ENCODE assay signal across 22 cellular contexts in the genomic region with DNA sequence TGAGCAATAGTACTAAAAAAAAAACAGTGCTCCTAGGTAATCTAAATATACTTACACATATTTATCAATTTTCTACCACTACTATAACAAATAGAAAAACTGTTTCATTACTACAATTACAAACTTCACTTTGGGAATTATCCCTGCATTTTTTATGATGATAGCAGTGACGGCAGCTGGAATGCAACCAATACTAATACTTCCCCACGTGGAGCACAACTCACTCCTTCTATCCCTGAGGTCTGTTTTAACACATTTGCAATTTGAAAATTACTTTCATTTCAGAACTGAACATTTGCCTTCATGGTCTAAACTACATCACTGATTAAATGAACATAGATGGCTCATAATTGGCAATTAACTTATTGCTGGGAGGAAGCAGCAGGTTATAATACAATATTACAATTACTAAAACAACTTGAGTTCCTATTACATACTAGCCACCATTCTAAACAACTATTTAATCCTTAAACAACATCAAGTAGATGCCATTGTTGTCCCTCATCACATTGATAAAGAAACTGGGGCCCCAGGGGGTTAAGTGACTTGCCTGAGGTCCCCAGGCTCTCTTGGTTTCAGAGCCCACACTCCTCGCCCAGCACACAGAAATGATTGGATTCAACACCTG. TPM values are rescaled to one million over a fixed set of nuclear protein-coding genes. Genes with fewer than 3 reads are reported as not detected.
DNase-seq lines count a peak whose midpoint lies in the region; TF ChIP-seq lines count a peak whose summit lies in the region.
"Had no signal": no experiment of that assay in that cellular context is flagged by ENCODE, and none has a peak within 500 bp of the region (broad histone marks: within the 10 kb centered on the region; RNA-seq: fewer than 3 reads in every experiment).

No MANE protein-coding gene starts in this region.

- peaks cover 44% of the 10 kb centered on the region for H3K4me1 Mint-ChIP-seq in neural progenitor cell
- H3K4me1 Mint-ChIP-seq: CD4-positive, CD25-positive, alpha-beta regulatory T cell had no signal

- no peak overlapping the region for H3K4me3 ChIP-seq in ACC112 (ENCODE audit: low read depth, low read length)
- H3K4me3 ChIP-seq in neural progenitor cell, result no peak overlapping the region
- H3K4me3 ChIP-seq in left ventricle myocardium inferior, result no peak overlapping the region
- H3K4me3 ChIP-seq: HAP-1, Peyer's patch, SJSA1 had no signal

- H3K27ac Mint-ChIP-seq in neural progenitor cell, result no peak overlapping the region
- H3K27ac Mint-ChIP-seq: CD4-positive, CD25-positive, alpha-beta regulatory T cell had no signal

- no peaks in the 10 kb centered on the region for H3K79me2 ChIP-seq in ACC112 (ENCODE audit: control insufficient read depth, insufficient read depth, low read length, unreplicated experiment)
- no peaks in the 10 kb centered on the region for H3K79me2 ChIP-seq in neural progenitor cell (ENCODE audit: low read depth)

- H3F3A ChIP-seq in neural progenitor cell (ENCODE audit: low read depth), result peaks cover 5% of the 10 kb centered on the region

- no peaks in the 10 kb centered on the region for H3K9me3 ChIP-seq in neural progenitor cell (ENCODE audit: low read depth)
- no peaks in the 10 kb centered on the region for H3K9me3 ChIP-seq in left ventricle myocardium inferior (replicated peaks)
- H3K9me3 ChIP-seq: BE2C, HAP-1, Peyer's patch, SJSA1 had no signal

- peaks cover 7% of the 10 kb centered on the region; the same call in 1 of the 2 replicates for H3K27me3 ChIP-seq in ACC112 (ENCODE audit: insufficient read depth, low read length)
- H3K27me3 ChIP-seq in neural progenitor cell, result peaks cover 17% of the 10 kb centered on the region
- H3K27me3 ChIP-seq in left ventricle myocardium inferior (ENCODE audit: low read depth), result peaks cover 64% of the 10 kb centered on the region
- H3K27me3 ChIP-seq: Peyer's patch, SJSA1 had no signal

- no peaks in the 10 kb centered on the region for H3K9me3 Mint-ChIP-seq in neural progenitor cell

- intact Hi-C loops in left ventricle myocardium inferior (cut with micrococcal nuclease), result no loop called here

- H3K27me3 Mint-ChIP-seq in neural progenitor cell (ENCODE audit: insufficient read depth, low read depth), result peaks cover 2% of the 10 kb centered on the region

- H3K4me1 ChIP-seq in ACC112 (ENCODE audit: control insufficient read depth, insufficient read depth, low read length, unreplicated experiment), result peaks cover 35% of the 10 kb centered on the region
- peaks cover 11% of the 10 kb centered on the region for H3K4me1 ChIP-seq in neural progenitor cell
- H3K4me1 ChIP-seq in left ventricle myocardium inferior, result peaks cover 11% of the 10 kb centered on the region
- H3K4me1 ChIP-seq: BE2C, HAP-1 had no signal

- H3K4me2 ChIP-seq in neural progenitor cell, result no peak overlapping the region

- TF ChIP-seq CTCF in neural progenitor cell (IDR thresholded peaks at IDR 0.05) (no peak), left ventricle myocardium inferior (IDR thresholded peaks at IDR 0.05; ENCODE audit: borderline replicate concordance) (no peak)

- H3K36me3 Mint-ChIP-seq in neural progenitor cell, result no peaks in the 10 kb centered on the region
- H3K36me3 Mint-ChIP-seq: CD4-positive, CD25-positive, alpha-beta regulatory T cell had no signal

- no peaks in the 10 kb centered on the region for H4K20me1 ChIP-seq in neural progenitor cell (ENCODE audit: low read depth)

- H3K27ac ChIP-seq in ACC112 (ENCODE audit: low read depth, low read length), result peak overlapping the region; percentile 75
- H3K27ac ChIP-seq in neural progenitor cell, result no peak overlapping the region
- no peak overlapping the region for H3K27ac ChIP-seq in left ventricle myocardium inferior (replicated peaks)
- H3K27ac ChIP-seq: Peyer's patch, SJSA1 had no signal

- H3K36me3 ChIP-seq in ACC112 (ENCODE audit: insufficient read depth, low read length) (no peaks in the 10 kb centered on the region), neural progenitor cell (no peaks in the 10 kb centered on the region), left ventricle myocardium inferior (no peaks in the 10 kb centered on the region)
- H3K36me3 ChIP-seq: BE2C, HAP-1, Peyer's patch, SJSA1 had no signal

- DNase-seq in NCI-H69 (lab: John Stamatoyannopoulos, UW), result peak; percentile 41
- DNase-seq in fibroblast of peridontal ligament (ENCODE audit: extremely low read depth), result peak; percentile 72
- peak; percentile 57 for DNase-seq in neural progenitor cell (ENCODE audit: low spot score)
- DNase-seq in central memory CD4-positive, alpha-beta T cell, result no peak
- no peak for DNase-seq in NCI-H2107 (lab: John Stamatoyannopoulos, UW)
- DNase-seq in NCI-H524 treated with DMSO at 0.1 percent for 48 hours (lab: John Stamatoyannopoulos, UW), result no peak
- DNase-seq in left ventricle myocardium inferior, result no peak
- DNase-seq: BE2C; CD4-positive, CD25-positive, alpha-beta regulatory T cell; COR-L47; MM.1S; NCI-H1105; NCI-H1930; NCI-H2171 treated with DMSO at 0.1 percent for 48 hours; NCI-H446; NCI-H748 treated with DMSO at 0.1 percent for 48 hours; NK-92 treated with Interleukin-12 subunit alpha and Interleukin-12 subunit beta, amount 100 ng/mL, for 24 hours; Peyer's patch had no signal

- H3K4me3 Mint-ChIP-seq in neural progenitor cell, result no peak overlapping the region
- H3K4me3 Mint-ChIP-seq: CD4-positive, CD25-positive, alpha-beta regulatory T cell had no signal

- H2AFZ ChIP-seq in ACC112 (ENCODE audit: low read length, unreplicated experiment) (no peak overlapping the region), neural progenitor cell (replicated peaks) (no peak overlapping the region)

- H3K9ac ChIP-seq in neural progenitor cell, result no peak overlapping the region

RNA-seq across cellular contexts. Expression of a gene that starts 6.4 kb away (rescaled TPM):
- 2.0 and 2.1 TPM in 2 replicates for total RNA-seq in neural progenitor cell (ENCODE audit: low replicate concordance)
- 7.3 TPM for total RNA-seq in left ventricle myocardium inferior
- total RNA-seq: A172; CD4-positive, CD25-positive, alpha-beta regulatory T cell had no signal

Comparison
In these comparisons a context has a peak if more than half of its experiments do, and no peak if none do; other contexts are left out.
1. DNase-seq: peak in NCI-H69 (single experiment), fibroblast of peridontal ligament (single experiment) and neural progenitor cell (single experiment); none in central memory CD4-positive, alpha-beta T cell (single experiment), NCI-H2107 (single experiment), NCI-H524 treated with DMSO at 0.1 percent for 48 hours (single experiment) and left ventricle myocardium inferior (single experiment).